In genomic region chr1:101130673-101131072, GRCh38 we compare ENCODE assay signal across 1 cellular context.
TF ChIP-seq lines count a peak whose summit lies in the region.

No MANE protein-coding gene starts in this region.

TF ChIP-seq in SK-N-SH, 30 proteins besides CTCF, POLR2A, EP300 and RAD21 (continued from another document):
- TF ChIP-seq FOXJ3 (CRISPR knock-in tag; IDR thresholded peaks at IDR 0.05) (no peak), RXRA (IDR thresholded peaks at IDR 0.05; ENCODE audit: borderline replicate concordance, low read depth) (peak; percentile 65; the same call in 1 of the 2 replicates), NRF1 (IDR thresholded peaks at IDR 0.05; ENCODE audit: low read depth, low read length) (no peak), TEAD4 (IDR thresholded peaks at IDR 0.05; ENCODE audit: borderline replicate concordance, insufficient read depth) (no peak), JUND (IDR thresholded peaks at IDR 0.05) (peak; percentile 43)
